21 cellular contexts compared by ENCODE assay signal in the genomic region with DNA sequence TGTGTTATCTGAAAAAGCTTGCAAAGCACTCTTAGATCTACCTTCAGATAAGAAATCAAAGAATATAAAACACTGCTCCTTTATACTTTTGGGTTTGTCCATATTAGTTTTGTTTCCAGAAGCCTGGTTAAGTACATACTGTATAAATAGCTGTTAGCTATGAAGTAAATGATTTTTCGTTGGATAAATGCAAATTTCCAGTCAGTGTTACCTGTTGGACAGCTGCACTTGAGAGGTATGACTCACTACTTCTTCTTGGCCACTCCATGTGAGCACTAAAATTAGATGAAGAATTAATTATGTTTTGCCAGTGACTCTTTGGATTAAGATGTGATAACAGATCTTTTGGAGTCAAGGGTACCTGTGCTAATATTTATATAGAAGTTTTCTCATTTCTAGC. TPM values are rescaled to one million over a fixed set of nuclear protein-coding genes. Genes with fewer than 3 reads are reported as not detected.
DNase-seq lines count a peak whose midpoint lies in the region; ATAC-seq, FAIRE-seq and TF ChIP-seq lines count a peak whose summit lies in the region.
"Had no signal": no experiment of that assay in that cellular context is flagged by ENCODE, and none has a peak within 500 bp of the region (broad histone marks: within the 10 kb centered on the region; RNA-seq: fewer than 3 reads in every experiment).

No MANE protein-coding gene starts in this region.

- TF ChIP-seq POLR2A in GM12891 (IDR thresholded peaks at IDR 0.05; ENCODE audit: low read depth, low read length): no peak

- FAIRE-seq in islet of Langerhans (lab: Jason Lieb, UNC) (peak; percentile 41), GM12891 (lab: Jason Lieb, UNC) (no peak)
- FAIRE-seq: A204.1, GM18507, H1 had no signal

- DNase-seq in SIG-M5 treated with dmso at 0.1 percent for 504 hours (lab: John Stamatoyannopoulos, UW; ENCODE audit: unreplicated experiment) (peak; percentile 14), SIG-M5 (lab: John Stamatoyannopoulos, UW) (no peak), NCI-H526 treated with DMSO at 0.1 percent for 48 hours (lab: John Stamatoyannopoulos, UW) (peak; percentile 24), G401 (ENCODE audit: low spot score) (no peak), GM12891 (ENCODE audit: insufficient read length, low spot score) (no peak)
- DNase-seq: CD8-positive, alpha-beta memory T cell; IMR-90; NCI-H1092 treated with DMSO at 0.1 percent for 48 hours; NCI-H146; NCI-H2081 treated with DMSO at 0.1 percent for 48 hours; NCI-H226; NCI-H510A treated with DMSO at 0.1 percent for 48 hours; NCI-H82; OCI-M1 had no signal

- in situ Hi-C loops in G401 (cut with HindIII; ENCODE audit: low sequenced_read_pairs): no loop called here

- no peak for ATAC-seq in GM21447 (IDR thresholded peaks at IDR 0.05; ENCODE audit: unreplicated experiment)
- ATAC-seq: HCT116, Right ventricle myocardium inferior had no signal

TF ChIP-seq in GM12891, 5 proteins besides CTCF, POLR2A, EP300 and RAD21:
- TF ChIP-seq POLR2AphosphoS5 (IDR thresholded peaks at IDR 0.05; ENCODE audit: low read depth, low read length): no peak
- TF ChIP-seq SPI1 (IDR thresholded peaks at IDR 0.05; ENCODE audit: low read depth, low read length): no peak
- TF ChIP-seq PAX5 (IDR thresholded peaks at IDR 0.05; ENCODE audit: insufficient read depth, low read length, severe bottlenecking): no peak
- no peak for TF ChIP-seq POU2F2 (IDR thresholded peaks at IDR 0.05; ENCODE audit: low read depth, low read length)
- no peak for TF ChIP-seq TAF1 (IDR thresholded peaks at IDR 0.05; ENCODE audit: low read depth, low read length)

RNA-seq across cellular contexts. Expression of a gene that starts 9.5 kb away (rescaled TPM):
- total RNA-seq in G401 (2014; rRNA removed; shearing (Covaris generic)): 71.3 and 111 TPM in 2 replicates
- polyA plus RNA-seq in GM12891 (2012; ENCODE audit: low read depth, missing spikeins): 35.6 TPM

RNA-seq across cellular contexts. Expression of a gene that starts 52.3 kb away (rescaled TPM):
- total RNA-seq in G401 (2014; rRNA removed; shearing (Covaris generic)): 15.1 and 18.5 TPM in 2 replicates
- polyA plus RNA-seq in GM12891 (2012; ENCODE audit: low read depth, missing spikeins): 9.0 TPM

Comparison
In these comparisons a context has a peak if more than half of its experiments do, and no peak if none do; other contexts are left out.
1. DNase-seq: peak in SIG-M5 treated with dmso at 0.1 percent for 504 hours (single experiment) and NCI-H526 treated with DMSO at 0.1 percent for 48 hours (single experiment); none in SIG-M5 (single experiment), G401 (single experiment) and GM12891 (single experiment).